In genomic region chr13:100439247-100439955, GRCh38 we compare ENCODE assay signal across 23 cellular contexts.
A peak's percentile ranks its signal among the peaks of the same experiment; 100 is the strongest.
DNase-seq lines count a peak whose midpoint lies in the region; ATAC-seq and TF ChIP-seq lines count a peak whose summit lies in the region.
"Had no signal": no experiment of that assay in that cellular context is flagged by ENCODE, and none has a peak within 500 bp of the region (broad histone marks: within the 10 kb centered on the region; RNA-seq: fewer than 3 reads in every experiment).

No MANE protein-coding gene starts in this region.

- H3K27me3 ChIP-seq in H7 (ENCODE audit: control insufficient read depth, insufficient read depth, low read length): no peaks in the 10 kb centered on the region
- H3K27me3 ChIP-seq in neural progenitor cell: no peaks in the 10 kb centered on the region
- H3K27me3 ChIP-seq: adrenal gland, cardiac muscle cell, SJSA1, spleen, vagina had no signal

- H3K9me3 Mint-ChIP-seq in neural progenitor cell: peaks cover 3% of the 10 kb centered on the region
- H3K9me3 Mint-ChIP-seq in activated CD4-positive, alpha-beta T cell treated with anti-CD3 and anti-CD28 coated beads, Interleukin-2, amount 10 ng/mL, durations not matched to agents 24 days and 14 days: peaks cover 7% of the 10 kb centered on the region
- H3K9me3 Mint-ChIP-seq in immature natural killer cell: no peaks in the 10 kb centered on the region

- no peaks in the 10 kb centered on the region for H3K9me3 ChIP-seq in neural progenitor cell (ENCODE audit: low read depth)
- H3K9me3 ChIP-seq: adrenal gland, psoas muscle, SJSA1, spleen, vagina had no signal

- no peaks in the 10 kb centered on the region for H4K20me1 ChIP-seq in neural progenitor cell (ENCODE audit: low read depth)

- no peak overlapping the region for H2AFZ ChIP-seq in neural progenitor cell (replicated peaks)

- ATAC-seq in GM18861 (IDR thresholded peaks at IDR 0.05; ENCODE audit: unreplicated experiment): no peak
- ATAC-seq: activated CD4-positive, CD25-positive, alpha-beta regulatory T cell treated with anti-CD3 and anti-CD28 coated beads, Interleukin-2, amount 50 U/mL, for 24 hours; naive thymus-derived CD8-positive, alpha-beta T cell; psoas muscle had no signal

- peak overlapping the region; percentile 96 for H3K27ac Mint-ChIP-seq in neural progenitor cell
- no peak overlapping the region for H3K27ac Mint-ChIP-seq in activated CD4-positive, alpha-beta T cell treated with anti-CD3 and anti-CD28 coated beads, Interleukin-2, amount 10 ng/mL, durations not matched to agents 24 days and 14 days
- H3K27ac Mint-ChIP-seq in immature natural killer cell: no peak overlapping the region

- H3K4me3 ChIP-seq in H7 (ENCODE audit: insufficient read depth, low read depth, low read length): no peak overlapping the region
- peak overlapping the region; percentile 8 for H3K4me3 ChIP-seq in neural progenitor cell
- H3K4me3 ChIP-seq: adrenal gland, cardiac muscle cell, psoas muscle, SJSA1, spleen, vagina had no signal

- H3F3A ChIP-seq in neural progenitor cell (ENCODE audit: low read depth): peaks cover 19% of the 10 kb centered on the region

- peak overlapping the region; percentile 55 for H3K4me3 Mint-ChIP-seq in neural progenitor cell
- no peak overlapping the region for H3K4me3 Mint-ChIP-seq in activated CD4-positive, alpha-beta T cell treated with anti-CD3 and anti-CD28 coated beads, Interleukin-2, amount 10 ng/mL, durations not matched to agents 24 days and 14 days
- H3K4me3 Mint-ChIP-seq in immature natural killer cell: no peak overlapping the region
- H3K4me3 Mint-ChIP-seq: naive thymus-derived CD8-positive, alpha-beta T cell had no signal

- intact Hi-C loops in activated CD4-positive, alpha-beta T cell treated with anti-CD3 and anti-CD28 coated beads, Interleukin-2, amount 10 ng/mL, durations not matched to agents 24 days and 14 days (cut with micrococcal nuclease): no loop called here

- H3K36me3 ChIP-seq in H7 (replicated peaks; ENCODE audit: control insufficient read depth, insufficient read depth, low read length) (no peaks in the 10 kb centered on the region), neural progenitor cell (no peaks in the 10 kb centered on the region)
- H3K36me3 ChIP-seq: adrenal gland, cardiac muscle cell, SJSA1, vagina had no signal

- H3K27me3 Mint-ChIP-seq in neural progenitor cell (ENCODE audit: insufficient read depth, low read depth) (peaks cover 6% of the 10 kb centered on the region), immature natural killer cell (ENCODE audit: low read depth in 3 of 3) (no peaks in the 10 kb centered on the region)
- H3K27me3 Mint-ChIP-seq in activated CD4-positive, alpha-beta T cell treated with anti-CD3 and anti-CD28 coated beads, Interleukin-2, amount 10 ng/mL, durations not matched to agents 24 days and 14 days: no peaks in the 10 kb centered on the region
- H3K27me3 Mint-ChIP-seq: naive thymus-derived CD8-positive, alpha-beta T cell had no signal

- no peaks in the 10 kb centered on the region for H3K79me2 ChIP-seq in neural progenitor cell (ENCODE audit: low read depth)

- H3K4me1 Mint-ChIP-seq in neural progenitor cell: peaks cover 55% of the 10 kb centered on the region
- H3K4me1 Mint-ChIP-seq in activated CD4-positive, alpha-beta T cell treated with anti-CD3 and anti-CD28 coated beads, Interleukin-2, amount 10 ng/mL, durations not matched to agents 24 days and 14 days: peaks cover 12% of the 10 kb centered on the region
- peaks cover 5 to 9% of the 10 kb centered on the region in 2 donors for H3K4me1 Mint-ChIP-seq in immature natural killer cell

- H3K27ac ChIP-seq in neural progenitor cell: peak overlapping the region; percentile 74
- H3K27ac ChIP-seq: adrenal gland, cardiac muscle cell, psoas muscle, SJSA1, spleen, vagina had no signal

- H3K36me3 Mint-ChIP-seq in neural progenitor cell (peaks cover 21% of the 10 kb centered on the region), immature natural killer cell (peaks cover 5 to 24% (median 12%) of the 10 kb centered on the region in 3 donors)
- peaks cover 6% of the 10 kb centered on the region for H3K36me3 Mint-ChIP-seq in activated CD4-positive, alpha-beta T cell treated with anti-CD3 and anti-CD28 coated beads, Interleukin-2, amount 10 ng/mL, durations not matched to agents 24 days and 14 days (ENCODE audit: low read depth)

- no peak for TF ChIP-seq CTCF in neural progenitor cell (IDR thresholded peaks at IDR 0.05)

- peaks cover 26% of the 10 kb centered on the region for H3K4me1 ChIP-seq in neural progenitor cell
- H3K4me1 ChIP-seq: adrenal gland, psoas muscle, spleen, vagina had no signal

- H3K4me2 ChIP-seq in neural progenitor cell: peak overlapping the region; percentile 59

- DNase-seq in H7 (peak; percentile 29), NCI-H2081 treated with DMSO at 0.1 percent for 48 hours (lab: John Stamatoyannopoulos, UW) (peak; percentile 53), cerebellum (ENCODE audit: low spot score) (peak; percentile 17), neural progenitor cell (ENCODE audit: low spot score) (peak; percentile 75), immature natural killer cell (no peak)
- DNase-seq in effector CD8-positive, alpha-beta T cell (lab: John Stamatoyannopoulos, UW): no peak
- DNase-seq in activated CD4-positive, alpha-beta T cell treated with anti-CD3 and anti-CD28 coated beads, Interleukin-2, amount 10 ng/mL, durations not matched to agents 24 days and 14 days: no peak
- DNase-seq: adrenal gland; AML-193; effector CD4-positive, alpha-beta T cell; EL; islet precursor cell; naive thymus-derived CD8-positive, alpha-beta T cell; NCI-H187; NCI-H524 treated with DMSO at 0.1 percent for 48 hours; psoas muscle; spleen; stimulated activated CD8-positive, alpha-beta memory T cell treated with anti-CD3 and anti-CD28 coated beads, Interleukin-4, amount 100 ng/mL, for 48 hours had no signal

- no peak overlapping the region for H3K9ac ChIP-seq in neural progenitor cell

Comparison
In these comparisons a context has a peak if more than half of its experiments do, and no peak if none do; other contexts are left out.
1. DNase-seq: peak in H7 (single experiment), NCI-H2081 treated with DMSO at 0.1 percent for 48 hours (single experiment), cerebellum (single experiment) and neural progenitor cell (single experiment); none in effector CD8-positive, alpha-beta T cell (single experiment), activated CD4-positive, alpha-beta T cell treated with anti-CD3 and anti-CD28 coated beads, Interleukin-2, amount 10 ng/mL, durations not matched to agents 24 days and 14 days (single experiment) and immature natural killer cell (0 of 3).